23 cellular contexts compared by ENCODE assay signal in genomic region chr4:95021099-95021498, GRCh38.
DNase-seq lines count a peak whose midpoint lies in the region; ATAC-seq and TF ChIP-seq lines count a peak whose summit lies in the region.
"Had no signal": no experiment of that assay in that cellular context is flagged by ENCODE, and none has a peak within 500 bp of the region (broad histone marks: within the 10 kb centered on the region; RNA-seq: fewer than 3 reads in every experiment).

No MANE protein-coding gene starts in this region.

- H2AK9ac ChIP-seq in IMR-90 (replicated peaks; ENCODE audit: low read depth, low read length, poor library complexity) = no peak overlapping the region

- WGBS in IMR-90 (ENCODE audit: extremely low coverage in 2 of 2, insufficient read length in 1 of 2), 2 experiments = no CpG with 5 or more reads among the region's 1 CpG
- 92 to 95% methylated on average over 1 of the region's 1 CpG for WGBS in sigmoid colon, 2 donors

- no peaks in the 10 kb centered on the region for H3K79me1 ChIP-seq in IMR-90 (ENCODE audit: low read depth in 1 of 2, low read length in 2 of 2)

- no peak overlapping the region for H3K4me2 ChIP-seq in IMR-90 (ENCODE audit: low read depth, low read length)
- H3K4me2 ChIP-seq: BLaER1 treated with 17β-estradiol and CSF1 and Interleukin-3, amounts not matched to agents 10 nM and 100 nM had no signal

- no peak overlapping the region for H3K4ac ChIP-seq in IMR-90 (ENCODE audit: low read depth, low read length)

- peaks cover 3% of the 10 kb centered on the region; the same call in 1 of the 2 replicates for H3K9me1 ChIP-seq in IMR-90 (ENCODE audit: insufficient read depth, low read length)

- H3K9me3 ChIP-seq in IMR-90 (ENCODE audit: control insufficient read depth, insufficient read depth, low read length) = no peaks in the 10 kb centered on the region
- no peaks in the 10 kb centered on the region for H3K9me3 ChIP-seq in sigmoid colon
- H3K9me3 ChIP-seq: BLaER1 treated with 17β-estradiol and CSF1 and Interleukin-3, amounts not matched to agents 10 nM and 100 nM; Caco-2 had no signal

- peak; percentile 5 for DNase-seq in AG04449 (ENCODE audit: low read depth, low spot score)
- DNase-seq in IMR-90 = peak; percentile 33
- peak; percentile 21 for DNase-seq in choroid plexus epithelial cell (ENCODE audit: low read depth)
- peak; percentile 14 for DNase-seq in epithelial cell of esophagus (ENCODE audit: low read depth)
- DNase-seq in sigmoid colon = no peak
- no peak for DNase-seq in inferior parietal cortex (ENCODE audit: extremely low spot score)
- DNase-seq in GM10266 (ENCODE audit: extremely low spot score) = no peak
- DNase-seq: 8988T; AML-193; Caco-2; Calu3; CD4-positive, alpha-beta T cell; CD8-positive, alpha-beta T cell; DMS 273 treated with DMSO at 0.1 percent for 48 hours; DMS153; DMS53; DMS79; DND-41; EL; GDM1 had no signal

- TF ChIP-seq EP300 in sigmoid colon (IDR thresholded peaks at IDR 0.05) = no peak

- no peaks in the 10 kb centered on the region for H3K36me3 ChIP-seq in IMR-90 (ENCODE audit: control insufficient read depth, insufficient read depth, low read length)
- no peaks in the 10 kb centered on the region for H3K36me3 ChIP-seq in sigmoid colon
- H3K36me3 ChIP-seq: BLaER1 treated with 17β-estradiol and CSF1 and Interleukin-3, amounts not matched to agents 10 nM and 100 nM had no signal

- no peak overlapping the region for H4K5ac ChIP-seq in IMR-90 (ENCODE audit: low read depth, low read length)

- ATAC-seq in IMR-90 (ENCODE audit: low read depth) = peak; percentile 68
- no peak for ATAC-seq in GM21367 (IDR thresholded peaks at IDR 0.05; ENCODE audit: unreplicated experiment)
- ATAC-seq: CD8-positive, alpha-beta T cell had no signal

- dilution Hi-C loops in IMR-90 (cut with HindIII; ENCODE audit: low sequenced_read_pairs, unreplicated experiment) = no loop called here

- H3K27ac ChIP-seq in IMR-90 (ENCODE audit: insufficient read depth, low read length) = no peak overlapping the region
- H3K27ac ChIP-seq in sigmoid colon = no peak overlapping the region
- H3K27ac ChIP-seq: BLaER1 treated with 17β-estradiol and CSF1 and Interleukin-3, amounts not matched to agents 10 nM and 100 nM; C4-2B had no signal

- H2BK15ac ChIP-seq in IMR-90 (ENCODE audit: low read depth, low read length) = no peak overlapping the region

- H2AK5ac ChIP-seq in IMR-90 (ENCODE audit: low read depth, low read length) = no peak overlapping the region

- H3K4me3 ChIP-seq in AG04449 (ENCODE audit: low read depth, low read length) = no peak overlapping the region
- no peak overlapping the region for H3K4me3 ChIP-seq in IMR-90 (ENCODE audit: insufficient read depth, low read depth, low read length)
- no peak overlapping the region for H3K4me3 ChIP-seq in choroid plexus epithelial cell (ENCODE audit: low read depth, low read length)
- H3K4me3 ChIP-seq in epithelial cell of esophagus (ENCODE audit: low read length) = no peak overlapping the region
- no peak overlapping the region for H3K4me3 ChIP-seq in sigmoid colon
- H3K4me3 ChIP-seq: BLaER1 treated with 17β-estradiol and CSF1 and Interleukin-3, amounts not matched to agents 10 nM and 100 nM had no signal

- no peaks in the 10 kb centered on the region for H3K27me3 ChIP-seq in IMR-90 (ENCODE audit: control insufficient read depth, insufficient read depth, low read length)
- no peaks in the 10 kb centered on the region for H3K27me3 ChIP-seq in sigmoid colon
- H3K27me3 ChIP-seq: BLaER1 treated with 17β-estradiol and CSF1 and Interleukin-3, amounts not matched to agents 10 nM and 100 nM had no signal

- in situ Hi-C loops in IMR-90 (cut with MboI; ENCODE audit: low sequenced_read_pairs) = no loop called here

- no peak overlapping the region for H4K8ac ChIP-seq in IMR-90 (ENCODE audit: low read depth in 2 of 2, low read length in 2 of 2)

- BruUV-seq in IMR-90 (replicated peaks; lab: Mats Ljungman, UMichigan) = no TSS peak

- H3K9ac ChIP-seq in IMR-90 (ENCODE audit: low read depth, low read length) = no peak overlapping the region
- H3K9ac ChIP-seq: BLaER1 treated with 17β-estradiol and CSF1 and Interleukin-3, amounts not matched to agents 10 nM and 100 nM had no signal

- H3K4me1 ChIP-seq in IMR-90 (ENCODE audit: control insufficient read depth, insufficient read depth, low read length) (no peaks in the 10 kb centered on the region), sigmoid colon (no peaks in the 10 kb centered on the region)
- H3K4me1 ChIP-seq: BLaER1 treated with 17β-estradiol and CSF1 and Interleukin-3, amounts not matched to agents 10 nM and 100 nM had no signal

- peak overlapping the region; percentile 33; the same call in 1 of the 2 replicates for H2BK120ac ChIP-seq in IMR-90 (ENCODE audit: low read depth, low read length)

- TF ChIP-seq RAD21 in IMR-90 (IDR thresholded peaks at IDR 0.05; ENCODE audit: low read length) = no peak

- H2BK20ac ChIP-seq in IMR-90 (ENCODE audit: low read depth, low read length) = no peak overlapping the region

- no peak overlapping the region for H3K14ac ChIP-seq in IMR-90 (replicated peaks; ENCODE audit: low read depth, low read length)

- H4K91ac ChIP-seq in IMR-90 (ENCODE audit: insufficient read depth, low read depth, low read length) = no peak overlapping the region

- H3K23ac ChIP-seq in IMR-90 (ENCODE audit: low read depth, low read length) = no peak overlapping the region

- intact Hi-C loops in IMR-90 (cut with micrococcal nuclease) (no loop called here), sigmoid colon (cut with DNase I) (no loop called here)

- TF ChIP-seq POLR2A in IMR-90 (IDR thresholded peaks at IDR 0.05; ENCODE audit: low read depth, low read length) = no peak
- TF ChIP-seq POLR2A in sigmoid colon (IDR thresholded peaks at IDR 0.05) = no peak

- no peaks in the 10 kb centered on the region for H4K20me1 ChIP-seq in IMR-90 (ENCODE audit: insufficient read depth, low read length)
- H4K20me1 ChIP-seq: BLaER1 treated with 17β-estradiol and CSF1 and Interleukin-3, amounts not matched to agents 10 nM and 100 nM had no signal

- no peak overlapping the region for H2BK5ac ChIP-seq in IMR-90 (ENCODE audit: low read depth, low read length, poor library complexity, severe bottlenecking)

- POLR2A ChIA-PET in AG04449 (lab: Yijun Ruan, JAX) = no interaction called here
- POLR2A ChIA-PET in IMR-90 (lab: Charles Lee; ENCODE audit: unreplicated experiment) = interaction anchor here (0.5 kb wide), 1 partner anchor 108 kb away, joined by 3 read pairs; no protein-coding TSS in a partner anchor

- CTCF ChIA-PET in AG04449 (lab: Yijun Ruan, JAX) (no interaction called here), IMR-90 (lab: Yijun Ruan, JAX) (interaction anchor here (0.6 kb wide), 2 partner anchors 12 to 370 kb away, joined by 3 read pairs; no protein-coding TSS in a partner anchor)

- H3K18ac ChIP-seq in IMR-90 (ENCODE audit: low read depth, low read length) = no peak overlapping the region

- H3K56ac ChIP-seq in IMR-90 (ENCODE audit: extremely low read depth, insufficient read depth, low read length) = no peak overlapping the region

- no peak overlapping the region for H2AFZ ChIP-seq in IMR-90 (replicated peaks; ENCODE audit: low read length, poor library complexity)

- TF ChIP-seq CTCF in AG04449 (IDR thresholded peaks at IDR 0.05; ENCODE audit: insufficient read depth, low read length, missing control alignments) (no peak), IMR-90 (conservative IDR thresholded peaks at IDR 0.05; ENCODE audit: low read depth, low read length) (no peak), choroid plexus epithelial cell (conservative IDR thresholded peaks at IDR 0.05; ENCODE audit: low read depth, low read length) (no peak), epithelial cell of esophagus (IDR thresholded peaks at IDR 0.05; ENCODE audit: insufficient read depth, low read depth, low read length, missing control alignments) (no peak), sigmoid colon (IDR thresholded peaks at IDR 0.05) (no peak), GM10266 (IDR thresholded peaks at IDR 0.05; ENCODE audit: control insufficient read depth, insufficient read depth, low read depth, missing control alignments) (no peak)

TF ChIP-seq in IMR-90, 13 proteins besides CTCF, POLR2A, EP300 and RAD21:
- TF ChIP-seq CEBPB (IDR thresholded peaks at IDR 0.05; ENCODE audit: low read depth, low read length) = peak; percentile 52; the same call in 1 of the 2 replicates
- TF ChIP-seq FOS (IDR thresholded peaks at IDR 0.05; ENCODE audit: low read depth, low read length) = no peak

Comparison
In these comparisons a context has a peak if more than half of its experiments do, and no peak if none do; other contexts are left out.
1. DNase-seq: peak in AG04449 (single experiment), IMR-90 (single experiment), choroid plexus epithelial cell (single experiment) and epithelial cell of esophagus (single experiment); none in sigmoid colon (single experiment), inferior parietal cortex (single experiment) and GM10266 (single experiment).